ENCODE assay signal across 9 cellular contexts in genomic region chr3:18649666-18650363, GRCh38.
DNase-seq lines count a peak whose midpoint lies in the region; ATAC-seq and TF ChIP-seq lines count a peak whose summit lies in the region.
"Had no signal": no experiment of that assay in that cellular context is flagged by ENCODE, and none has a peak within 500 bp of the region (broad histone marks: within the 10 kb centered on the region; RNA-seq: fewer than 3 reads in every experiment).

No MANE protein-coding gene starts in this region.

- H3K36me3 Mint-ChIP-seq in activated T-cell treated with anti-CD3 and anti-CD28 coated beads, Interleukin-2, amount 50 U/mL, for 24 hours (ENCODE audit: low read depth), result peaks cover 4% of the 10 kb centered on the region

- ATAC-seq in HG02973 (IDR thresholded peaks at IDR 0.05; ENCODE audit: unreplicated experiment) (peak; percentile 87), omental fat pad (ENCODE audit: low FRiP score) (no peak)

- peak; percentile 43 for DNase-seq in activated T-cell treated with anti-CD3 and anti-CD28 coated beads, Interleukin-2, amount 50 U/mL, for 24 hours
- DNase-seq in activated T-cell treated with anti-CD3 and anti-CD28 coated beads, Interleukin-2, amount 50 U/mL, for 1 hour, result no peak
- peak; percentile 9 for DNase-seq in activated CD4-positive, alpha-beta T cell treated with anti-CD3 and anti-CD28 coated beads, Interleukin-2, amount 50 U/mL, for 1 hour
- peak; percentile 28 for DNase-seq in stimulated activated naive CD4-positive, alpha-beta T cell treated with Interleukin-2 at 50 U/mL for 16 hours (lab: John Stamatoyannopoulos, UW)
- DNase-seq in omental fat pad (ENCODE audit: low spot score), result no peak
- DNase-seq in GM03348 (ENCODE audit: low spot score), result no peak
- DNase-seq in NCI-H2107 (lab: John Stamatoyannopoulos, UW), result no peak
- DNase-seq: NCI-H2081 had no signal

- TF ChIP-seq CTCF in omental fat pad (IDR thresholded peaks at IDR 0.05), result no peak

- H3K4me1 Mint-ChIP-seq in activated T-cell treated with anti-CD3 and anti-CD28 coated beads, Interleukin-2, amount 50 U/mL, for 24 hours (ENCODE audit: low read depth), result peaks cover 86% of the 10 kb centered on the region

- H3K27ac Mint-ChIP-seq in activated T-cell treated with anti-CD3 and anti-CD28 coated beads, Interleukin-2, amount 50 U/mL, for 24 hours, result peak overlapping the region; percentile 99

- H3K9me3 Mint-ChIP-seq in activated T-cell treated with anti-CD3 and anti-CD28 coated beads, Interleukin-2, amount 50 U/mL, for 24 hours, result peaks cover 7% of the 10 kb centered on the region

- H3K4me3 Mint-ChIP-seq in activated T-cell treated with anti-CD3 and anti-CD28 coated beads, Interleukin-2, amount 50 U/mL, for 24 hours, result peak overlapping the region; percentile 10

- no peaks in the 10 kb centered on the region for H3K27me3 Mint-ChIP-seq in activated T-cell treated with anti-CD3 and anti-CD28 coated beads, Interleukin-2, amount 50 U/mL, for 24 hours

Comparison
In these comparisons a context has a peak if more than half of its experiments do, and no peak if none do; other contexts are left out.
1. DNase-seq: peak in activated T-cell treated with anti-CD3 and anti-CD28 coated beads, Interleukin-2, amount 50 U/mL, for 24 hours (single experiment), activated CD4-positive, alpha-beta T cell treated with anti-CD3 and anti-CD28 coated beads, Interleukin-2, amount 50 U/mL, for 1 hour (single experiment) and stimulated activated naive CD4-positive, alpha-beta T cell treated with Interleukin-2 at 50 U/mL for 16 hours (single experiment); none in activated T-cell treated with anti-CD3 and anti-CD28 coated beads, Interleukin-2, amount 50 U/mL, for 1 hour (single experiment), omental fat pad (single experiment), GM03348 (single experiment) and NCI-H2107 (single experiment).